1 cellular context compared by ENCODE assay signal in the genomic region with DNA sequence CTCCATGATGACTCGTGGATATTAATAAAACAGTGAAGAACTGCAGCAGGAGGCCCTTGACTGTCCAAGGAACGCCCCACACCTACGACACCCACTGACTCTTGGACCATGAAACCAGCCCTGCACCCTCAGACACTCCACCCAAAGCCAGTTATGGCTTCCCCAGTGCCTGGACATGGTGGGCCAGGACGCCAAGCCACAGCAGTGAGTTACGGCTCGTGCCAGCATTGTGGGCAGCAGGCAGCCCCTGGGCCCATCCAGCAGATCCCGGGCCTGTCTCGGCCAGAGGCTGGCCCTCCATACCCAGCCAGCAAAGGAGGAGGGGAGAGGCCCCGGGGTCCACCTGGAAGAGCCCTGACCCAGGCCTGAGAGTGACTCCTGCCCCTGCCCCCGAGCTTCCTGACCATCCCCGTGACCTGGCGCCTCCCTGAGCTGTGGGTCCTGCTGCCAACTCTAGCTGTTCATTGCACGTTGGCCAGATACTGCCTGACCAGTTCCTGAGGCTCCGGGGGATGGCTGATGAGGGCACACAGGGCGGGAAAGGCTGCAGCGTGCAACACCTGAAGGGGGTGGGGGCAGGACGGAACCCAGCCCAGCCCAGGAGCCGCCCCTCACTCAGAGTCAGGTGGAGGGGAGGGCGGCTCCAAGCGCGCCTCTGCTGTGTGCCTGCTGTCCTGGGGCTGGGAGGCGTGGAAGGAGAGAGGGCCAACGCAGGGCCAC.
TF ChIP-seq lines count a peak whose summit lies in the region.

No MANE protein-coding gene starts in this region.

TF ChIP-seq in WTC11, 78 proteins besides CTCF, POLR2A, EP300 and RAD21 (continued from another document and continues in another):
- TF ChIP-seq, protein P1, sequence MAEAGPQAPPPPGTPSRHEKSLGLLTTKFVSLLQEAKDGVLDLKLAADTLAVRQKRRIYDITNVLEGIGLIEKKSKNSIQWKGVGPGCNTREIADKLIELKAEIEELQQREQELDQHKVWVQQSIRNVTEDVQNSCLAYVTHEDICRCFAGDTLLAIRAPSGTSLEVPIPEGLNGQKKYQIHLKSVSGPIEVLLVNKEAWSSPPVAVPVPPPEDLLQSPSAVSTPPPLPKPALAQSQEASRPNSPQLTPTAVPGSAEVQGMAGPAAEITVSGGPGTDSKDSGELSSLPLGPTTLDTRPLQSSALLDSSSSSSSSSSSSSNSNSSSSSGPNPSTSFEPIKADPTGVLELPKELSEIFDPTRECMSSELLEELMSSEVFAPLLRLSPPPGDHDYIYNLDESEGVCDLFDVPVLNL (CRISPR knock-in tag; IDR thresholded peaks at IDR 0.05; ENCODE audit: borderline replicate concordance, low read depth), result no peak
- TF ChIP-seq ZNF671 (CRISPR knock-in tag; IDR thresholded peaks at IDR 0.05), result no peak
- TF ChIP-seq, protein P2, sequence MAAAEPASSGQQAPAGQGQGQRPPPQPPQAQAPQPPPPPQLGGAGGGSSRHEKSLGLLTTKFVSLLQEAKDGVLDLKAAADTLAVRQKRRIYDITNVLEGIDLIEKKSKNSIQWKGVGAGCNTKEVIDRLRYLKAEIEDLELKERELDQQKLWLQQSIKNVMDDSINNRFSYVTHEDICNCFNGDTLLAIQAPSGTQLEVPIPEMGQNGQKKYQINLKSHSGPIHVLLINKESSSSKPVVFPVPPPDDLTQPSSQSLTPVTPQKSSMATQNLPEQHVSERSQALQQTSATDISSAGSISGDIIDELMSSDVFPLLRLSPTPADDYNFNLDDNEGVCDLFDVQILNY (CRISPR knock-in tag; IDR thresholded peaks at IDR 0.05), result 0 out of 2 replicates have a peak, but pooled peaks have one; percentile 57
- TF ChIP-seq, protein P3, sequence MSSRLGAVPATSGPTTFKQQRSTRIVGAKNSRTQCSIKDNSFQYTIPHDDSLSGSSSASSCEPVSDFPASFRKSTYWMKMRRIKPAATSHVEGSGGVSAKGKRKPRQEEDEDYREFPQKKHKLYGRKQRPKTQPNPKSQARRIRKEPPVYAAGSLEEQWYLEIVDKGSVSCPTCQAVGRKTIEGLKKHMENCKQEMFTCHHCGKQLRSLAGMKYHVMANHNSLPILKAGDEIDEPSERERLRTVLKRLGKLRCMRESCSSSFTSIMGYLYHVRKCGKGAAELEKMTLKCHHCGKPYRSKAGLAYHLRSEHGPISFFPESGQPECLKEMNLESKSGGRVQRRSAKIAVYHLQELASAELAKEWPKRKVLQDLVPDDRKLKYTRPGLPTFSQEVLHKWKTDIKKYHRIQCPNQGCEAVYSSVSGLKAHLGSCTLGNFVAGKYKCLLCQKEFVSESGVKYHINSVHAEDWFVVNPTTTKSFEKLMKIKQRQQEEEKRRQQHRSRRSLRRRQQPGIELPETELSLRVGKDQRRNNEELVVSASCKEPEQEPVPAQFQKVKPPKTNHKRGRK (CRISPR knock-in tag; IDR thresholded peaks at IDR 0.05; ENCODE audit: borderline replicate concordance), result no peak
- TF ChIP-seq, protein P4, sequence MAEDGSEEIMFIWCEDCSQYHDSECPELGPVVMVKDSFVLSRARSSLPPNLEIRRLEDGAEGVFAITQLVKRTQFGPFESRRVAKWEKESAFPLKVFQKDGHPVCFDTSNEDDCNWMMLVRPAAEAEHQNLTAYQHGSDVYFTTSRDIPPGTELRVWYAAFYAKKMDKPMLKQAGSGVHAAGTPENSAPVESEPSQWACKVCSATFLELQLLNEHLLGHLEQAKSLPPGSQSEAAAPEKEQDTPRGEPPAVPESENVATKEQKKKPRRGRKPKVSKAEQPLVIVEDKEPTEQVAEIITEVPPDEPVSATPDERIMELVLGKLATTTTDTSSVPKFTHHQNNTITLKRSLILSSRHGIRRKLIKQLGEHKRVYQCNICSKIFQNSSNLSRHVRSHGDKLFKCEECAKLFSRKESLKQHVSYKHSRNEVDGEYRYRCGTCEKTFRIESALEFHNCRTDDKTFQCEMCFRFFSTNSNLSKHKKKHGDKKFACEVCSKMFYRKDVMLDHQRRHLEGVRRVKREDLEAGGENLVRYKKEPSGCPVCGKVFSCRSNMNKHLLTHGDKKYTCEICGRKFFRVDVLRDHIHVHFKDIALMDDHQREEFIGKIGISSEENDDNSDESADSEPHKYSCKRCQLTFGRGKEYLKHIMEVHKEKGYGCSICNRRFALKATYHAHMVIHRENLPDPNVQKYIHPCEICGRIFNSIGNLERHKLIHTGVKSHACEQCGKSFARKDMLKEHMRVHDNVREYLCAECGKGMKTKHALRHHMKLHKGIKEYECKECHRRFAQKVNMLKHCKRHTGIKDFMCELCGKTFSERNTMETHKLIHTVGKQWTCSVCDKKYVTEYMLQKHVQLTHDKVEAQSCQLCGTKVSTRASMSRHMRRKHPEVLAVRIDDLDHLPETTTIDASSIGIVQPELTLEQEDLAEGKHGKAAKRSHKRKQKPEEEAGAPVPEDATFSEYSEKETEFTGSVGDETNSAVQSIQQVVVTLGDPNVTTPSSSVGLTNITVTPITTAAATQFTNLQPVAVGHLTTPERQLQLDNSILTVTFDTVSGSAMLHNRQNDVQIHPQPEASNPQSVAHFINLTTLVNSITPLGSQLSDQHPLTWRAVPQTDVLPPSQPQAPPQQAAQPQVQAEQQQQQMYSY (CRISPR knock-in tag; IDR thresholded peaks at IDR 0.05), result no peak
- 0 out of 2 replicates have a peak, but pooled peaks have one; percentile 39 for TF ChIP-seq FOXP1 (CRISPR knock-in tag; IDR thresholded peaks at IDR 0.05; ENCODE audit: borderline replicate concordance)
- TF ChIP-seq, protein P5, sequence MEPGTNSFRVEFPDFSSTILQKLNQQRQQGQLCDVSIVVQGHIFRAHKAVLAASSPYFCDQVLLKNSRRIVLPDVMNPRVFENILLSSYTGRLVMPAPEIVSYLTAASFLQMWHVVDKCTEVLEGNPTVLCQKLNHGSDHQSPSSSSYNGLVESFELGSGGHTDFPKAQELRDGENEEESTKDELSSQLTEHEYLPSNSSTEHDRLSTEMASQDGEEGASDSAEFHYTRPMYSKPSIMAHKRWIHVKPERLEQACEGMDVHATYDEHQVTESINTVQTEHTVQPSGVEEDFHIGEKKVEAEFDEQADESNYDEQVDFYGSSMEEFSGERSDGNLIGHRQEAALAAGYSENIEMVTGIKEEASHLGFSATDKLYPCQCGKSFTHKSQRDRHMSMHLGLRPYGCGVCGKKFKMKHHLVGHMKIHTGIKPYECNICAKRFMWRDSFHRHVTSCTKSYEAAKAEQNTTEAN (CRISPR knock-in tag; IDR thresholded peaks at IDR 0.05), result no peak
- TF ChIP-seq, protein P6, sequence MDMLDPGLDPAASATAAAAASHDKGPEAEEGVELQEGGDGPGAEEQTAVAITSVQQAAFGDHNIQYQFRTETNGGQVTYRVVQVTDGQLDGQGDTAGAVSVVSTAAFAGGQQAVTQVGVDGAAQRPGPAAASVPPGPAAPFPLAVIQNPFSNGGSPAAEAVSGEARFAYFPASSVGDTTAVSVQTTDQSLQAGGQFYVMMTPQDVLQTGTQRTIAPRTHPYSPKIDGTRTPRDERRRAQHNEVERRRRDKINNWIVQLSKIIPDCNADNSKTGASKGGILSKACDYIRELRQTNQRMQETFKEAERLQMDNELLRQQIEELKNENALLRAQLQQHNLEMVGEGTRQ (CRISPR knock-in tag; IDR thresholded peaks at IDR 0.05), result peak; percentile 45; the same call in 1 of the 2 replicates
- TF ChIP-seq, protein P7, sequence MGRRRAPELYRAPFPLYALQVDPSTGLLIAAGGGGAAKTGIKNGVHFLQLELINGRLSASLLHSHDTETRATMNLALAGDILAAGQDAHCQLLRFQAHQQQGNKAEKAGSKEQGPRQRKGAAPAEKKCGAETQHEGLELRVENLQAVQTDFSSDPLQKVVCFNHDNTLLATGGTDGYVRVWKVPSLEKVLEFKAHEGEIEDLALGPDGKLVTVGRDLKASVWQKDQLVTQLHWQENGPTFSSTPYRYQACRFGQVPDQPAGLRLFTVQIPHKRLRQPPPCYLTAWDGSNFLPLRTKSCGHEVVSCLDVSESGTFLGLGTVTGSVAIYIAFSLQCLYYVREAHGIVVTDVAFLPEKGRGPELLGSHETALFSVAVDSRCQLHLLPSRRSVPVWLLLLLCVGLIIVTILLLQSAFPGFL (CRISPR knock-in tag; IDR thresholded peaks at IDR 0.05; ENCODE audit: borderline replicate concordance), result no peak
- TF ChIP-seq SP1 (CRISPR knock-in tag; conservative IDR thresholded peaks at IDR 0.05), result no peak; the same call in 1 of the 2 replicates
- TF ChIP-seq TEAD4 (CRISPR knock-in tag; IDR thresholded peaks at IDR 0.05), result no peak
- no peak for TF ChIP-seq ATF1 (CRISPR knock-in tag; IDR thresholded peaks at IDR 0.05)
- TF ChIP-seq, protein P8, sequence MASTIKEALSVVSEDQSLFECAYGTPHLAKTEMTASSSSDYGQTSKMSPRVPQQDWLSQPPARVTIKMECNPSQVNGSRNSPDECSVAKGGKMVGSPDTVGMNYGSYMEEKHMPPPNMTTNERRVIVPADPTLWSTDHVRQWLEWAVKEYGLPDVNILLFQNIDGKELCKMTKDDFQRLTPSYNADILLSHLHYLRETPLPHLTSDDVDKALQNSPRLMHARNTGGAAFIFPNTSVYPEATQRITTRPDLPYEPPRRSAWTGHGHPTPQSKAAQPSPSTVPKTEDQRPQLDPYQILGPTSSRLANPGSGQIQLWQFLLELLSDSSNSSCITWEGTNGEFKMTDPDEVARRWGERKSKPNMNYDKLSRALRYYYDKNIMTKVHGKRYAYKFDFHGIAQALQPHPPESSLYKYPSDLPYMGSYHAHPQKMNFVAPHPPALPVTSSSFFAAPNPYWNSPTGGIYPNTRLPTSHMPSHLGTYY (CRISPR knock-in tag; IDR thresholded peaks at IDR 0.05), result no peak
- no peak for TF ChIP-seq ZNF219 (CRISPR knock-in tag; IDR thresholded peaks at IDR 0.05; ENCODE audit: borderline replicate concordance)
- TF ChIP-seq NR3C1 (CRISPR knock-in tag; conservative IDR thresholded peaks at IDR 0.05; ENCODE audit: low read depth), result no peak
- peak; percentile 62; the same call in 1 of the 2 replicates for TF ChIP-seq ZNF232 (CRISPR knock-in tag; IDR thresholded peaks at IDR 0.05)
- no peak for TF ChIP-seq NFATC4 (CRISPR knock-in tag; IDR thresholded peaks at IDR 0.05)
- TF ChIP-seq GTF2I (CRISPR knock-in tag; conservative IDR thresholded peaks at IDR 0.05), result no peak
- TF ChIP-seq NR1H2 (CRISPR knock-in tag; IDR thresholded peaks at IDR 0.05), result no peak
- TF ChIP-seq FOXK1 (CRISPR knock-in tag; IDR thresholded peaks at IDR 0.05), result no peak
- TF ChIP-seq, protein P9, sequence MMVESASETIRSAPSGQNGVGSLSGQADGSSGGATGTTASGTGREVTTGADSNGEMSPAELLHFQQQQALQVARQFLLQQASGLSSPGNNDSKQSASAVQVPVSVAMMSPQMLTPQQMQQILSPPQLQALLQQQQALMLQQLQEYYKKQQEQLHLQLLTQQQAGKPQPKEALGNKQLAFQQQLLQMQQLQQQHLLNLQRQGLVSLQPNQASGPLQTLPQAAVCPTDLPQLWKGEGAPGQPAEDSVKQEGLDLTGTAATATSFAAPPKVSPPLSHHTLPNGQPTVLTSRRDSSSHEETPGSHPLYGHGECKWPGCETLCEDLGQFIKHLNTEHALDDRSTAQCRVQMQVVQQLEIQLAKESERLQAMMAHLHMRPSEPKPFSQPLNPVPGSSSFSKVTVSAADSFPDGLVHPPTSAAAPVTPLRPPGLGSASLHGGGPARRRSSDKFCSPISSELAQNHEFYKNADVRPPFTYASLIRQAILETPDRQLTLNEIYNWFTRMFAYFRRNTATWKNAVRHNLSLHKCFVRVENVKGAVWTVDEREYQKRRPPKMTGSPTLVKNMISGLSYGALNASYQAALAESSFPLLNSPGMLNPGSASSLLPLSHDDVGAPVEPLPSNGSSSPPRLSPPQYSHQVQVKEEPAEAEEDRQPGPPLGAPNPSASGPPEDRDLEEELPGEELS (CRISPR knock-in tag; IDR thresholded peaks at IDR 0.05), result no peak
- no peak for TF ChIP-seq ZNF416 (CRISPR knock-in tag; IDR thresholded peaks at IDR 0.05)
- no peak for TF ChIP-seq ZNF263 (CRISPR knock-in tag; IDR thresholded peaks at IDR 0.05; ENCODE audit: low read depth)
- TF ChIP-seq, protein P10, sequence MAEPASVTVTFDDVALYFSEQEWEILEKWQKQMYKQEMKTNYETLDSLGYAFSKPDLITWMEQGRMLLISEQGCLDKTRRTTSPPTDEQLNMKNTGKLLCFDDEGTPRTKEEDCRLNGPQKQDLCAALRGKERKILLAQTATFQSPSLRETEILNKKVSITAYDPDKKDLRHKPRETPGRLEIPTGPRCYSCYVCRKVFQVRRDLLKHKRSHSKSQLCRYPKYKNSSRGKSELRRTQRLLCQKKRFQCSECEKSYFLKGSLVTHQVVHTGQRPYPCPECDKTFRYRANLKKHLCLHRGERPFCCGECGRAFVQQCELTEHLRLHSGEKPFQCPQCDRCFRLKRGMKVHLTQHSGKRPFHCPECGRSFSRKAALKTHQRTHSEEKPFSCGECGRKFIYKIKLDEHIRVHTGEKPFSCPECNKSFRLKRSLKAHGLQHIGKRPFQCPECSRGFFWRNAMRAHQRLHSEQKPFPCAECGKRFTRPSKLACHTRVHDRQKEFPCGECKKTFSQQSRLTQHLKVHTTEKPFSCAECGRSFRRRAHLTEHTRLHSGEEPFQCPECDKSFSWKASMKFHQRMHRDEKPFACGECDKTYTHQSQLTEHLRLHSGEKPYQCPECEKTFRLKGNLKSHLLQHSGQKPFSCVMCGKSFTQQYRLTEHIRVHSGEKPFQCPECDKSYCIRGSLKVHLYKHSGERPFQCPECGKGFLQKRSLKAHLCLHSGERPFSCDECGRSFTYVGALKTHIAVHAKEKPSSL (CRISPR knock-in tag; conservative IDR thresholded peaks at IDR 0.05), result no peak
- TF ChIP-seq, protein P11, sequence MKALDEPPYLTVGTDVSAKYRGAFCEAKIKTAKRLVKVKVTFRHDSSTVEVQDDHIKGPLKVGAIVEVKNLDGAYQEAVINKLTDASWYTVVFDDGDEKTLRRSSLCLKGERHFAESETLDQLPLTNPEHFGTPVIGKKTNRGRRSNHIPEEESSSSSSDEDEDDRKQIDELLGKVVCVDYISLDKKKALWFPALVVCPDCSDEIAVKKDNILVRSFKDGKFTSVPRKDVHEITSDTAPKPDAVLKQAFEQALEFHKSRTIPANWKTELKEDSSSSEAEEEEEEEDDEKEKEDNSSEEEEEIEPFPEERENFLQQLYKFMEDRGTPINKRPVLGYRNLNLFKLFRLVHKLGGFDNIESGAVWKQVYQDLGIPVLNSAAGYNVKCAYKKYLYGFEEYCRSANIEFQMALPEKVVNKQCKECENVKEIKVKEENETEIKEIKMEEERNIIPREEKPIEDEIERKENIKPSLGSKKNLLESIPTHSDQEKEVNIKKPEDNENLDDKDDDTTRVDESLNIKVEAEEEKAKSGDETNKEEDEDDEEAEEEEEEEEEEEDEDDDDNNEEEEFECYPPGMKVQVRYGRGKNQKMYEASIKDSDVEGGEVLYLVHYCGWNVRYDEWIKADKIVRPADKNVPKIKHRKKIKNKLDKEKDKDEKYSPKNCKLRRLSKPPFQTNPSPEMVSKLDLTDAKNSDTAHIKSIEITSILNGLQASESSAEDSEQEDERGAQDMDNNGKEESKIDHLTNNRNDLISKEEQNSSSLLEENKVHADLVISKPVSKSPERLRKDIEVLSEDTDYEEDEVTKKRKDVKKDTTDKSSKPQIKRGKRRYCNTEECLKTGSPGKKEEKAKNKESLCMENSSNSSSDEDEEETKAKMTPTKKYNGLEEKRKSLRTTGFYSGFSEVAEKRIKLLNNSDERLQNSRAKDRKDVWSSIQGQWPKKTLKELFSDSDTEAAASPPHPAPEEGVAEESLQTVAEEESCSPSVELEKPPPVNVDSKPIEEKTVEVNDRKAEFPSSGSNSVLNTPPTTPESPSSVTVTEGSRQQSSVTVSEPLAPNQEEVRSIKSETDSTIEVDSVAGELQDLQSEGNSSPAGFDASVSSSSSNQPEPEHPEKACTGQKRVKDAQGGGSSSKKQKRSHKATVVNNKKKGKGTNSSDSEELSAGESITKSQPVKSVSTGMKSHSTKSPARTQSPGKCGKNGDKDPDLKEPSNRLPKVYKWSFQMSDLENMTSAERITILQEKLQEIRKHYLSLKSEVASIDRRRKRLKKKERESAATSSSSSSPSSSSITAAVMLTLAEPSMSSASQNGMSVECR (CRISPR knock-in tag; IDR thresholded peaks at IDR 0.05; ENCODE audit: borderline replicate concordance), result peak; percentile 73; the same call in 1 of the 2 replicates
- TF ChIP-seq FOXJ3 (CRISPR knock-in tag; IDR thresholded peaks at IDR 0.05; ENCODE audit: borderline replicate concordance), result no peak
